ENCODE assay signal across 12 cellular contexts in the genomic region with DNA sequence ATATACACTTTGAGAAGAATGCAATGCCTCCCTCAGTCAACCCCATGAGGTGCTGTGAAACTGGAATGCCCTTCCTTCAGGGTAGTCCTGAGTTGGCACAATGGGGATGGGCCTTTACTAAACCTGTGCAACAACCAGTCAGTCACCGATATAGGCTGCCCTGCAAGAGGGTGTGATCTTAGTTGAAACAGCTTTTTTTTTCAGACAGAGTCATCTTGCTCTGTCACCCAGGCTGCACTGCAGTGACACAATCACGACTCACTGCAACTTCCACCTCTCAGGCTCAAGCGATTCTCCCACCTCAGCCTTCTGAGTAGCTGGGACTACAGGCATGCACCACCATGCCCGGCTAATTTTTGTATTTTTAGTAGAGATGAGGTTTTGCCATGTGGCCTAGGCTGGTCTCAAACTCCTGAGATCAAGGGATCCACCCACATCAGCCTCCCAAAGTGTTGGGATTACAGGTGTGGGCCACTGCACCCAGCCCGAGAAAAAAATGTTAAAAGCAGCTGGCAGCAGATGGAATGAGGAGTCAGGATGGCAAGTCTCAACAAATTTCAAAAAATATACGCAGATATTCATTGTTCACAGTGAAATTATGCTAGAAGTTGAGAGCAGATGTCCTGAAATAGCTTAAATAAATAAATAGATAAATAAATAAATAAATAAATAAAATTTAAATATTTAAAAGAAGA. TPM values are rescaled to one million over a fixed set of nuclear protein-coding genes. Genes with fewer than 3 reads are reported as not detected.
A peak's percentile ranks its signal among the peaks of the same experiment; 100 is the strongest.
DNase-seq lines count a peak whose midpoint lies in the region; ATAC-seq and FAIRE-seq lines count a peak whose summit lies in the region.
"Had no signal": no experiment of that assay in that cellular context is flagged by ENCODE, and none has a peak within 500 bp of the region (broad histone marks: within the 10 kb centered on the region; RNA-seq: fewer than 3 reads in every experiment).

No MANE protein-coding gene starts in this region.

- FAIRE-seq in frontal cortex (lab: Jason Lieb, UNC) = no peak

- ATAC-seq in HG03565 (IDR thresholded peaks at IDR 0.05; ENCODE audit: unreplicated experiment) = no peak

- H3K27ac ChIP-seq in epithelial cell of prostate = peak overlapping the region; percentile 89
- H3K27ac ChIP-seq: neural progenitor cell, testis had no signal

- DNase-seq in NK-92 treated with Interleukin-12 subunit alpha and Interleukin-12 subunit beta, amount 100 ng/mL, for 24 hours (lab: John Stamatoyannopoulos, UW) = peak; percentile 54
- DNase-seq in NK-92 (lab: John Stamatoyannopoulos, UW; ENCODE audit: unreplicated experiment) = no peak
- DNase-seq in RKO (ENCODE audit: low spot score) = peak; percentile 89
- DNase-seq in epithelial cell of prostate (ENCODE audit: low read depth, low spot score) = peak; percentile 89
- peak; percentile 33 to 55 (median 38) for DNase-seq in stimulated activated CD4-positive, alpha-beta T cell treated with anti-CD3 and anti-CD28 coated beads, TNF-alpha, amount 100 ng/mL, for 24 hours (ENCODE audit: low read depth in 3 of 3)
- no peak for DNase-seq in AG08396 (ENCODE audit: low spot score)
- DNase-seq in frontal cortex (ENCODE audit: low spot score in 2 of 2) = no peak
- DNase-seq: 8988T, foreskin melanocyte, testis had no signal

RNA-seq across cellular contexts. Expression of a gene that starts 31.8 kb away (rescaled TPM):
- total RNA-seq in frontal cortex = 125 TPM

Comparison
In these comparisons a context has a peak if more than half of its experiments do, and no peak if none do; other contexts are left out.
1. DNase-seq: peak in NK-92 treated with Interleukin-12 subunit alpha and Interleukin-12 subunit beta, amount 100 ng/mL, for 24 hours (single experiment), RKO (single experiment), epithelial cell of prostate (single experiment) and stimulated activated CD4-positive, alpha-beta T cell treated with anti-CD3 and anti-CD28 coated beads, TNF-alpha, amount 100 ng/mL, for 24 hours (3 of 3); none in NK-92 (single experiment), AG08396 (single experiment) and frontal cortex (0 of 2).